ENCODE assay signal across 19 cellular contexts in genomic region chr2:127511090-127511489, GRCh38. TPM values are rescaled to one million over a fixed set of nuclear protein-coding genes. Genes with fewer than 3 reads are reported as not detected.
"Had no signal": no experiment of that assay in that cellular context is flagged by ENCODE, and none has a peak within 500 bp of the region (broad histone marks: within the 10 kb centered on the region; RNA-seq: fewer than 3 reads in every experiment).

No MANE protein-coding gene starts in this region.

- H3K9me3 ChIP-seq: body of pancreas, colonic mucosa, right atrium auricular region, upper lobe of left lung had no signal

- ATAC-seq: activated CD8-positive, alpha-beta T cell treated with anti-CD3 and anti-CD28 coated beads, Interleukin-2, amount 10 ng/mL, durations not matched to agents 7 days and 5 days; body of pancreas; SK-N-SH treated with all-trans-retinoic acid at 6 μM for 48 hours; T-cell had no signal

- H3K27me3 Mint-ChIP-seq: activated B cell treated with CpG ODN at 0.5 μM for 24 hours; activated naive CD8-positive, alpha-beta T cell treated with anti-CD3 and anti-CD28 coated beads for 36 hours; stimulated activated naive CD8-positive, alpha-beta T cell treated with anti-CD3 and anti-CD28 coated beads, Interleukin-15, Interleukin-2, amounts not matched to agents 100 ng/mL and 50 ng/mL, for 24 hours; T-cell had no signal

- H3K4me1 ChIP-seq: colonic mucosa had no signal

- H3K27ac Mint-ChIP-seq: activated B cell treated with CpG ODN at 0.5 μM for 24 hours; activated CD8-positive, alpha-beta T cell treated with anti-CD3 and anti-CD28 coated beads, Interleukin-2, amount 10 ng/mL, durations not matched to agents 7 days and 5 days had no signal

- H3K36me3 ChIP-seq: colonic mucosa, right atrium auricular region had no signal

- H3K4me3 Mint-ChIP-seq: activated B cell treated with CpG ODN at 0.5 μM for 24 hours; activated CD8-positive, alpha-beta T cell treated with anti-CD3 and anti-CD28 coated beads, Interleukin-2, amount 10 ng/mL, durations not matched to agents 7 days and 5 days; activated naive CD8-positive, alpha-beta T cell treated with anti-CD3 and anti-CD28 coated beads for 36 hours; stimulated activated naive CD8-positive, alpha-beta T cell treated with anti-CD3 and anti-CD28 coated beads, Interleukin-15, Interleukin-2, amounts not matched to agents 100 ng/mL and 50 ng/mL, for 24 hours; T-cell had no signal

- H3K4me3 ChIP-seq: body of pancreas, colonic mucosa, right atrium auricular region, skin epidermis, upper lobe of left lung had no signal

- DNase-seq: activated B cell treated with CpG ODN at 0.5 μM for 24 hours; activated CD4-positive, alpha-beta T cell treated with anti-CD3 and anti-CD28 coated beads for 4 hours; activated CD8-positive, alpha-beta T cell treated with anti-CD3 and anti-CD28 coated beads, Interleukin-2, amount 10 ng/mL, durations not matched to agents 7 days and 5 days; activated gamma-delta T cell; activated naive CD8-positive, alpha-beta T cell treated with anti-CD3 and anti-CD28 coated beads for 36 hours; amygdala; body of pancreas; caudate nucleus; colonic mucosa; erythroblast; head of caudate nucleus; occipital lobe; T-cell; T-helper 9 cell; upper lobe of left lung had no signal

- H3K9me3 Mint-ChIP-seq: activated B cell treated with CpG ODN at 0.5 μM for 24 hours; activated naive CD8-positive, alpha-beta T cell treated with anti-CD3 and anti-CD28 coated beads for 36 hours; stimulated activated naive CD8-positive, alpha-beta T cell treated with anti-CD3 and anti-CD28 coated beads, Interleukin-15, Interleukin-2, amounts not matched to agents 100 ng/mL and 50 ng/mL, for 24 hours; T-cell had no signal

- H3K27me3 ChIP-seq: body of pancreas, colonic mucosa, right atrium auricular region, upper lobe of left lung had no signal

- H3K27ac ChIP-seq: body of pancreas, skin epidermis, upper lobe of left lung had no signal

RNA-seq across cellular contexts. Expression of gene MYO7B, which starts 24.4 kb away (rescaled TPM):
- total RNA-seq: occipital lobe had no signal
